ENCODE assay signal across 26 cellular contexts in genomic region chr5:6867712-6868111, GRCh38.
"Had no signal": no experiment of that assay in that cellular context is flagged by ENCODE, and none has a peak within 500 bp of the region (broad histone marks: within the 10 kb centered on the region; RNA-seq: fewer than 3 reads in every experiment).

No MANE protein-coding gene starts in this region.

- H3K9me3 ChIP-seq: gastrocnemius medialis, suprapubic skin, tibial nerve had no signal

- H3K27me3 ChIP-seq: breast epithelium, gastrocnemius medialis, hepatocyte, stomach, tibial nerve had no signal

- H3K36me3 ChIP-seq: breast epithelium, gastrocnemius medialis, stomach, suprapubic skin, tibial nerve had no signal

- H3K4me3 Mint-ChIP-seq: activated CD4-positive, alpha-beta memory T cell treated with anti-CD3 and anti-CD28 coated beads, Interleukin-2, amount 10 ng/mL, durations not matched to agents 7 days and 5 days; activated CD4-positive, alpha-beta T cell treated with anti-CD3 and anti-CD28 coated beads, Interleukin-2, amount 10 ng/mL, durations not matched to agents 7 days and 5 days; activated T-cell treated with anti-CD3 and anti-CD28 coated beads, Interleukin-2, amount 50 U/mL, for 4 hours; activated T-helper 17 cell treated with anti-CD3 and anti-CD28 coated beads, Interleukin-2, amount 50 U/mL, for 72 hours; naive B cell; stimulated activated naive B cell treated with anti-CD40 and anti-IgM and Interleukin-4, amounts not matched to agents 10 μg/mL and 1 μg/mL and 100 μg/mL, for 72 hours; T-helper 17 cell; WTC11 had no signal

- H3K27ac Mint-ChIP-seq: activated CD4-positive, alpha-beta memory T cell treated with anti-CD3 and anti-CD28 coated beads, Interleukin-2, amount 10 ng/mL, durations not matched to agents 7 days and 5 days; activated CD4-positive, alpha-beta T cell treated with anti-CD3 and anti-CD28 coated beads, Interleukin-2, amount 10 ng/mL, durations not matched to agents 7 days and 5 days; activated T-helper 17 cell treated with anti-CD3 and anti-CD28 coated beads, Interleukin-2, amount 50 U/mL, for 72 hours; naive B cell; stimulated activated naive B cell treated with anti-CD40 and anti-IgM and Interleukin-4, amounts not matched to agents 10 μg/mL and 1 μg/mL and 100 μg/mL, for 72 hours; T-helper 17 cell; WTC11 had no signal

- H3K27ac ChIP-seq: breast epithelium, hepatocyte, stomach, suprapubic skin, tibial nerve had no signal

- ATAC-seq: activated T-cell treated with anti-CD3 and anti-CD28 coated beads, Interleukin-2, amount 50 U/mL, for 4 hours; activated T-helper 17 cell treated with anti-CD3 and anti-CD28 coated beads, Interleukin-2, amount 50 U/mL, for 72 hours; left cardiac atrium; left ventricle myocardium superior; stimulated activated naive B cell treated with anti-CD40 and anti-IgM and Interleukin-4, amounts not matched to agents 10 μg/mL and 1 μg/mL and 100 μg/mL, for 72 hours; T-helper 17 cell; WTC11 had no signal

- H3K4me3 ChIP-seq: breast epithelium, gastrocnemius medialis, hepatocyte, stomach, suprapubic skin, tibial nerve had no signal

- H3K4me1 Mint-ChIP-seq: activated CD4-positive, alpha-beta memory T cell treated with anti-CD3 and anti-CD28 coated beads, Interleukin-2, amount 10 ng/mL, durations not matched to agents 7 days and 5 days; activated CD4-positive, alpha-beta T cell treated with anti-CD3 and anti-CD28 coated beads, Interleukin-2, amount 10 ng/mL, durations not matched to agents 7 days and 5 days; activated T-helper 17 cell treated with anti-CD3 and anti-CD28 coated beads, Interleukin-2, amount 50 U/mL, for 72 hours; naive B cell; stimulated activated naive B cell treated with anti-CD40 and anti-IgM and Interleukin-4, amounts not matched to agents 10 μg/mL and 1 μg/mL and 100 μg/mL, for 72 hours; T-helper 17 cell; WTC11 had no signal

- H3K36me3 Mint-ChIP-seq: naive B cell; stimulated activated naive B cell treated with anti-CD40 and anti-IgM and Interleukin-4, amounts not matched to agents 10 μg/mL and 1 μg/mL and 100 μg/mL, for 72 hours had no signal

- H3K9me3 Mint-ChIP-seq: activated T-cell treated with anti-CD3 and anti-CD28 coated beads, Interleukin-2, amount 50 U/mL, for 4 hours; activated T-helper 17 cell treated with anti-CD3 and anti-CD28 coated beads, Interleukin-2, amount 50 U/mL, for 72 hours had no signal

- DNase-seq: activated CD4-positive, alpha-beta memory T cell treated with anti-CD3 and anti-CD28 coated beads, Interleukin-2, amount 10 ng/mL, durations not matched to agents 7 days and 5 days; activated CD4-positive, alpha-beta T cell treated with anti-CD3 and anti-CD28 coated beads for 1 hour; activated CD4-positive, alpha-beta T cell treated with anti-CD3 and anti-CD28 coated beads, Interleukin-2, amount 10 ng/mL, durations not matched to agents 7 days and 5 days; activated CD8-positive, alpha-beta memory T cell treated with anti-CD3 and anti-CD28 coated beads, Interleukin-2, amount 50 U/mL, for 48 hours; activated gamma-delta T cell treated with Interleukin-2 at 50 U/mL for 16 hours; activated naive CD4-positive, alpha-beta T cell treated with anti-CD3 and anti-CD28 coated beads, Interleukin-2, amount 50 U/mL, for 16 hours; activated T-cell treated with anti-CD3 and anti-CD28 coated beads, Interleukin-2, amount 50 U/mL, for 4 hours; amniotic stem cell; central memory CD4-positive, alpha-beta T cell; dermis blood vessel endothelial cell; effector CD8-positive, alpha-beta T cell; left cardiac atrium; left ventricle myocardium superior; naive B cell; stimulated activated CD4-positive, alpha-beta T cell treated with anti-CD3 and anti-CD28 coated beads, Interleukin-15, amount 100 ng/mL, for 24 hours; stimulated activated CD4-positive, alpha-beta T cell treated with anti-CD3 and anti-CD28 coated beads, Interleukin-2, amount 100 ng/mL, for 24 hours; stimulated activated naive B cell treated with anti-CD40 and anti-IgM and Interleukin-4, amounts not matched to agents 10 μg/mL and 1 μg/mL and 100 μg/mL, for 72 hours; stomach; T-helper 17 cell had no signal

- H3K27me3 Mint-ChIP-seq: activated CD4-positive, alpha-beta T cell treated with anti-CD3 and anti-CD28 coated beads, Interleukin-2, amount 10 ng/mL, durations not matched to agents 7 days and 5 days; stimulated activated naive B cell treated with anti-CD40 and anti-IgM and Interleukin-4, amounts not matched to agents 10 μg/mL and 1 μg/mL and 100 μg/mL, for 72 hours; T-helper 17 cell had no signal

- H3K4me1 ChIP-seq: breast epithelium, suprapubic skin, tibial nerve had no signal
